ENCODE assay signal across 17 cellular contexts in the genomic region with DNA sequence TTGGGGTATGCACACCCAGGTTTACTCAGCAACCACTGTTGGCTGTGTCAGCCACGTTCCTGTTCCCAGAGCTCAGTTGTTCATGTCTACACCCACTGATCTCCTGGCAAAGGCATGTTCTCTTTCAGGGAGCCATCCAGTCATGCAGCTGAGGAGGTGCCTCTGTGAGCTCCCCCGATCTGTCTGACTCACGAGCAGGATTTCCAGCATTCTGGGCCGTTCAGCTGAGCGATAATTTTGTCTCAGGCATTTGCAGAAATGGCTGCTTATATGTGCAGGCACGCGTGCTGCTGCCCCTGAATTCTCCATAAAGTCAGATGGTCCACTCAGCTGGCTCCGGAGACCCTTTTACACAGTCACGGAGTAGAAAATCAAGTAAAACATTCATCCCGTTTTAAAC.
DNase-seq lines count a peak whose midpoint lies in the region; ATAC-seq and TF ChIP-seq lines count a peak whose summit lies in the region.
"Had no signal": no experiment of that assay in that cellular context is flagged by ENCODE, and none has a peak within 500 bp of the region (broad histone marks: within the 10 kb centered on the region; RNA-seq: fewer than 3 reads in every experiment).

No MANE protein-coding gene starts in this region.

- intact Hi-C loops in tibial artery (cut with DNase I; ENCODE audit: low total_unique reads), result no loop called here
- intact Hi-C loops in OCI-LY7 (cut with micrococcal nuclease; ENCODE audit: unreplicated experiment), result no loop called here

- H3K36me3 ChIP-seq in GM23248 (ENCODE audit: low read depth) (no peaks in the 10 kb centered on the region), brain microvascular endothelial cell (replicated peaks) (no peaks in the 10 kb centered on the region), tibial artery (no peaks in the 10 kb centered on the region), OCI-LY7 (ENCODE audit: insufficient read depth, low read length) (no peaks in the 10 kb centered on the region)
- H3K36me3 ChIP-seq: BLaER1 treated with 17β-estradiol and CSF1 and Interleukin-3, amounts not matched to agents 10 nM and 100 nM; ovary; upper lobe of right lung had no signal

- BruUV-seq in OCI-LY7 (replicated peaks; lab: Mats Ljungman, UMichigan), result no TSS peak

- no peak overlapping the region for H3K9ac ChIP-seq in GM23248
- H3K9ac ChIP-seq: BLaER1 treated with 17β-estradiol and CSF1 and Interleukin-3, amounts not matched to agents 10 nM and 100 nM had no signal

- H3F3A ChIP-seq in GM23248 (ENCODE audit: insufficient read depth), result peaks cover 21% of the 10 kb centered on the region

- in situ Hi-C loops in GM23248 (cut with MboI), result no loop called here
- in situ Hi-C loops in brain microvascular endothelial cell (cut with HindIII; ENCODE audit: low pct_ligation_motif_present, low sequenced_read_pairs), result no loop called here

- H3K4me1 ChIP-seq in GM23248 (ENCODE audit: insufficient read depth) (peaks cover 28% of the 10 kb centered on the region), tibial artery (no peaks in the 10 kb centered on the region), OCI-LY7 (ENCODE audit: insufficient read depth, low read length, poor library complexity, severe bottlenecking) (no peaks in the 10 kb centered on the region)
- H3K4me1 ChIP-seq: upper lobe of right lung had no signal

- H3K4me3 ChIP-seq in GM23248 (no peak overlapping the region), brain microvascular endothelial cell (ENCODE audit: low read depth, low read length) (no peak overlapping the region), skeletal muscle cell (ENCODE audit: low read depth, low read length) (no peak overlapping the region), tibial artery (no peak overlapping the region), OCI-LY7 (ENCODE audit: low read depth, low read length, poor library complexity, severe bottlenecking) (no peak overlapping the region)
- H3K4me3 ChIP-seq: BLaER1 treated with 17β-estradiol and CSF1 and Interleukin-3, amounts not matched to agents 10 nM and 100 nM; ovary; upper lobe of right lung had no signal

- POLR2A ChIA-PET in OCI-LY7 (lab: Charles Lee), result no interaction called here

- peak overlapping the region; percentile 43 for H3K27ac ChIP-seq in GM23248
- H3K27ac ChIP-seq in brain microvascular endothelial cell, result no peak overlapping the region
- H3K27ac ChIP-seq in tibial artery, result no peak overlapping the region
- H3K27ac ChIP-seq in OCI-LY7 (ENCODE audit: low read depth, low read length, poor library complexity, severe bottlenecking), result no peak overlapping the region
- H3K27ac ChIP-seq: BLaER1 treated with 17β-estradiol and CSF1 and Interleukin-3, amounts not matched to agents 10 nM and 100 nM; ovary; upper lobe of right lung had no signal

- peak overlapping the region; percentile 25 for H3K4me2 ChIP-seq in GM23248 (ENCODE audit: unreplicated experiment)
- no peak overlapping the region for H3K4me2 ChIP-seq in OCI-LY7 (ENCODE audit: low read length)
- H3K4me2 ChIP-seq: BLaER1 treated with 17β-estradiol and CSF1 and Interleukin-3, amounts not matched to agents 10 nM and 100 nM had no signal

- H3K79me2 ChIP-seq in GM23248 (ENCODE audit: insufficient read depth) (no peaks in the 10 kb centered on the region), OCI-LY7 (ENCODE audit: insufficient read depth, low read depth, low read length) (no peaks in the 10 kb centered on the region)

- no peak for TF ChIP-seq CTCF in brain microvascular endothelial cell (IDR thresholded peaks at IDR 0.05; ENCODE audit: low read depth, low read length, missing control alignments)
- TF ChIP-seq CTCF in tibial artery (IDR thresholded peaks at IDR 0.05), result no peak
- no peak for TF ChIP-seq CTCF in OCI-LY7 (conservative IDR thresholded peaks at IDR 0.05; ENCODE audit: low read length)

- H3K27me3 ChIP-seq in GM23248 (replicated peaks; ENCODE audit: insufficient read depth), result no peaks in the 10 kb centered on the region
- no peaks in the 10 kb centered on the region for H3K27me3 ChIP-seq in brain microvascular endothelial cell (replicated peaks)
- peaks cover 0 to 3% of the 10 kb centered on the region in 2 donors for H3K27me3 ChIP-seq in tibial artery
- H3K27me3 ChIP-seq: BLaER1 treated with 17β-estradiol and CSF1 and Interleukin-3, amounts not matched to agents 10 nM and 100 nM; ovary; upper lobe of right lung had no signal

- H4K20me1 ChIP-seq in GM23248 (ENCODE audit: insufficient read depth) (no peaks in the 10 kb centered on the region), OCI-LY7 (ENCODE audit: insufficient read depth, low read length) (no peaks in the 10 kb centered on the region)
- H4K20me1 ChIP-seq: BLaER1 treated with 17β-estradiol and CSF1 and Interleukin-3, amounts not matched to agents 10 nM and 100 nM had no signal

- H3K9me2 ChIP-seq in GM23248 (ENCODE audit: insufficient read depth) (no peaks in the 10 kb centered on the region), OCI-LY7 (ENCODE audit: insufficient read depth, low read length) (no peaks in the 10 kb centered on the region)

- no peak for ATAC-seq in GM19467 (IDR thresholded peaks at IDR 0.05; ENCODE audit: unreplicated experiment)
- ATAC-seq: activated CD8-positive, alpha-beta memory T cell treated with anti-CD3 and anti-CD28 coated beads, Interleukin-2, amount 10 ng/mL, durations not matched to agents 7 days and 5 days; upper lobe of right lung had no signal

- CTCF ChIA-PET in OCI-LY7 (lab: Charles Lee; ENCODE audit: unreplicated experiment), result no interaction called here

- WGBS in GM23248 (ENCODE audit: low coverage in 1 of 2, low lambda C conversion rate in 2 of 2, missing lambda C conversion rate in 2 of 2), 2 experiments, result 54 to 61% methylated on average over 10 of the region's 10 CpGs

- H2AFZ ChIP-seq in GM23248 (no peak overlapping the region), OCI-LY7 (ENCODE audit: low read length) (no peak overlapping the region)

- DNase-seq in GM23248 (peak; percentile 95), brain microvascular endothelial cell (peak; percentile 42), iris pigment epithelial cell (ENCODE audit: low read depth) (peak; percentile 71), skeletal muscle cell (ENCODE audit: low read depth) (peak; percentile 74), tibial artery (no peak), OCI-LY7 (ENCODE audit: low spot score) (no peak)
- no peak for DNase-seq in activated CD4-positive, alpha-beta T cell treated with anti-CD3 and anti-CD28 coated beads, Interleukin-2, amount 50 U/mL, for 48 hours
- DNase-seq: activated CD8-positive, alpha-beta memory T cell treated with anti-CD3 and anti-CD28 coated beads, Interleukin-2, amount 10 ng/mL, durations not matched to agents 7 days and 5 days; activated naive CD4-positive, alpha-beta T cell treated with anti-CD3 and anti-CD28 coated beads, Interleukin-2, amount 10 ng/mL, durations not matched to agents 7 days and 5 days; DND-41; NCI-H1694 treated with DMSO at 0.1 percent for 48 hours; NCI-H524 treated with DMSO at 0.1 percent for 48 hours; ovary; SW 1271; upper lobe of right lung had no signal

- no peaks in the 10 kb centered on the region for H3K9me3 ChIP-seq in GM23248 (ENCODE audit: low read depth)
- no peaks in the 10 kb centered on the region for H3K9me3 ChIP-seq in tibial artery
- H3K9me3 ChIP-seq in OCI-LY7 (ENCODE audit: low read length), result no peaks in the 10 kb centered on the region
- H3K9me3 ChIP-seq: ovary, upper lobe of right lung had no signal

Comparison
In these comparisons a context has a peak if more than half of its experiments do, and no peak if none do; other contexts are left out.
1. DNase-seq: peak in GM23248 (single experiment), brain microvascular endothelial cell (single experiment), iris pigment epithelial cell (single experiment) and skeletal muscle cell (single experiment); none in activated CD4-positive, alpha-beta T cell treated with anti-CD3 and anti-CD28 coated beads, Interleukin-2, amount 50 U/mL, for 48 hours (0 of 2), tibial artery (0 of 2) and OCI-LY7 (single experiment).